ENCODE assay signal across 35 cellular contexts in genomic region chr11:120117991-120118390, GRCh38. TPM values are rescaled to one million over a fixed set of nuclear protein-coding genes. Genes with fewer than 3 reads are reported as not detected.
"Had no signal": no experiment of that assay in that cellular context is flagged by ENCODE, and none has a peak within 500 bp of the region (broad histone marks: within the 10 kb centered on the region; RNA-seq: fewer than 3 reads in every experiment).

No MANE protein-coding gene starts in this region.

- H3K9me3 ChIP-seq: adrenal gland, body of pancreas, breast epithelium, Peyer's patch had no signal

- H3K4me3 Mint-ChIP-seq: activated CD4-positive, alpha-beta T cell treated with anti-CD3 and anti-CD28 coated beads for 36 hours; activated CD4-positive, alpha-beta T cell treated with anti-CD3 and anti-CD28 coated beads, Interleukin-2, amount 10 ng/mL, durations not matched to agents 7 days and 5 days; activated CD8-positive, alpha-beta T cell treated with anti-CD3 and anti-CD28 coated beads, Interleukin-2, amount 10 ng/mL, durations not matched to agents 7 days and 5 days; activated naive CD4-positive, alpha-beta T cell treated with anti-CD3 and anti-CD28 coated beads, Interleukin-2, amount 50 U/mL, for 24 hours; activated naive CD8-positive, alpha-beta T cell treated with anti-CD3 and anti-CD28 coated beads, Interleukin-2, amount 10 ng/mL, durations not matched to agents 7 days and 5 days; activated T-cell treated with anti-CD3 and anti-CD28 coated beads, Interleukin-2, amount 50 U/mL, for 24 hours; IgD-negative memory B cell had no signal

- H3K27me3 Mint-ChIP-seq: activated CD4-positive, alpha-beta T cell treated with anti-CD3 and anti-CD28 coated beads for 36 hours; activated CD4-positive, alpha-beta T cell treated with anti-CD3 and anti-CD28 coated beads, Interleukin-2, amount 10 ng/mL, durations not matched to agents 7 days and 5 days had no signal

- H3K27ac ChIP-seq: adrenal gland, body of pancreas, Peyer's patch, VCaP had no signal

- H3K9me3 Mint-ChIP-seq: activated CD4-positive, alpha-beta T cell treated with anti-CD3 and anti-CD28 coated beads, Interleukin-2, amount 10 ng/mL, durations not matched to agents 7 days and 5 days; activated naive CD4-positive, alpha-beta T cell treated with anti-CD3 and anti-CD28 coated beads, Interleukin-2, amount 50 U/mL, for 24 hours; activated naive CD8-positive, alpha-beta T cell treated with anti-CD3 and anti-CD28 coated beads, Interleukin-2, amount 10 ng/mL, durations not matched to agents 7 days and 5 days; activated T-cell treated with anti-CD3 and anti-CD28 coated beads, Interleukin-2, amount 50 U/mL, for 24 hours; activated T-helper 2 cell treated with anti-CD3 and anti-CD28 coated beads, Interferon-gamma antibody, Interleukin-2, Interleukin-4, amounts not matched to agents 10 μg/mL and 5 μg/mL and 100 μg/mL, durations not matched to agents 14 hours and 24 hours and 36 hours; IgD-negative memory B cell had no signal

- H3K27me3 ChIP-seq: adrenal gland, body of pancreas, breast epithelium, Peyer's patch had no signal

- H3K36me3 ChIP-seq: adrenal gland, breast epithelium, Peyer's patch had no signal

- ATAC-seq: activated CD4-positive, alpha-beta T cell treated with anti-CD3 and anti-CD28 coated beads for 36 hours; activated CD8-positive, alpha-beta T cell treated with anti-CD3 and anti-CD28 coated beads, Interleukin-2, amount 10 ng/mL, durations not matched to agents 7 days and 5 days; body of pancreas; PC-3 had no signal

- H3K36me3 Mint-ChIP-seq: activated naive CD4-positive, alpha-beta T cell treated with anti-CD3 and anti-CD28 coated beads, Interleukin-2, amount 50 U/mL, for 24 hours; activated naive CD8-positive, alpha-beta T cell treated with anti-CD3 and anti-CD28 coated beads, Interleukin-2, amount 10 ng/mL, durations not matched to agents 7 days and 5 days had no signal

- DNase-seq: activated CD4-positive, alpha-beta T cell treated with anti-CD3 and anti-CD28 coated beads for 36 hours; activated CD4-positive, alpha-beta T cell treated with anti-CD3 and anti-CD28 coated beads, Interleukin-2, amount 10 ng/mL, durations not matched to agents 7 days and 5 days; activated CD4-positive, alpha-beta T cell treated with anti-CD3 and anti-CD28 coated beads, Interleukin-2, amount 50 U/mL, for 48 hours; activated CD4-positive, CD25-positive, alpha-beta regulatory T cell; activated CD8-positive, alpha-beta T cell treated with anti-CD3 and anti-CD28 coated beads, Interleukin-2, amount 10 ng/mL, durations not matched to agents 7 days and 5 days; activated gamma-delta T cell; activated naive CD4-positive, alpha-beta T cell treated with Interleukin-2 at 50 U/mL for 16 hours; activated naive CD8-positive, alpha-beta T cell treated with anti-CD3 and anti-CD28 coated beads, Interleukin-2, amount 10 ng/mL, durations not matched to agents 7 days and 5 days; activated T-cell treated with anti-CD3 and anti-CD28 coated beads, Interleukin-2, amount 50 U/mL, for 24 hours; adrenal gland; body of pancreas; Karpas-422; KBM-7; NCI-H1105; NCI-H1436; NCI-H1694; NCI-H1930; NCI-H524 treated with DMSO at 0.1 percent for 48 hours; NCI-H748 treated with DMSO at 0.1 percent for 48 hours; NK-92 treated with Interleukin-12 subunit alpha and Interleukin-12 subunit beta, amount 100 ng/mL, for 24 hours; PC-3; Peyer's patch; Right ventricle myocardium superior; RPMI8226; SW 1271; T-helper 1 cell; T-helper 2 cell; T-helper 9 cell had no signal

- H3K4me3 ChIP-seq: adrenal gland, body of pancreas, breast epithelium, Peyer's patch had no signal

- H3K4me1 Mint-ChIP-seq: activated CD4-positive, alpha-beta T cell treated with anti-CD3 and anti-CD28 coated beads for 36 hours; activated CD4-positive, alpha-beta T cell treated with anti-CD3 and anti-CD28 coated beads, Interleukin-2, amount 10 ng/mL, durations not matched to agents 7 days and 5 days; activated naive CD4-positive, alpha-beta T cell treated with anti-CD3 and anti-CD28 coated beads, Interleukin-2, amount 50 U/mL, for 24 hours; activated naive CD8-positive, alpha-beta T cell treated with anti-CD3 and anti-CD28 coated beads, Interleukin-2, amount 10 ng/mL, durations not matched to agents 7 days and 5 days; IgD-negative memory B cell had no signal

- H3K27ac Mint-ChIP-seq: activated CD4-positive, alpha-beta T cell treated with anti-CD3 and anti-CD28 coated beads for 36 hours; activated CD4-positive, alpha-beta T cell treated with anti-CD3 and anti-CD28 coated beads, Interleukin-2, amount 10 ng/mL, durations not matched to agents 7 days and 5 days; activated CD8-positive, alpha-beta T cell treated with anti-CD3 and anti-CD28 coated beads, Interleukin-2, amount 10 ng/mL, durations not matched to agents 7 days and 5 days; activated naive CD4-positive, alpha-beta T cell treated with anti-CD3 and anti-CD28 coated beads, Interleukin-2, amount 50 U/mL, for 24 hours; activated naive CD8-positive, alpha-beta T cell treated with anti-CD3 and anti-CD28 coated beads, Interleukin-2, amount 10 ng/mL, durations not matched to agents 7 days and 5 days; activated T-cell treated with anti-CD3 and anti-CD28 coated beads, Interleukin-2, amount 50 U/mL, for 24 hours; activated T-helper 2 cell treated with anti-CD3 and anti-CD28 coated beads, Interferon-gamma antibody, Interleukin-2, Interleukin-4, amounts not matched to agents 10 μg/mL and 5 μg/mL and 100 μg/mL, durations not matched to agents 14 hours and 24 hours and 36 hours had no signal

- H3K4me1 ChIP-seq: adrenal gland, breast epithelium, Peyer's patch had no signal

RNA-seq across cellular contexts. Expression of gene TRIM29, which starts 19.9 kb away (rescaled TPM):
- total RNA-seq: activated CD4-positive, alpha-beta T cell treated with anti-CD3 and anti-CD28 coated beads for 36 hours; activated CD4-positive, alpha-beta T cell treated with anti-CD3 and anti-CD28 coated beads, Interleukin-2, amount 10 ng/mL, durations not matched to agents 7 days and 5 days; activated CD8-positive, alpha-beta T cell treated with anti-CD3 and anti-CD28 coated beads, Interleukin-2, amount 10 ng/mL, durations not matched to agents 7 days and 5 days; activated naive CD8-positive, alpha-beta T cell treated with anti-CD3 and anti-CD28 coated beads, Interleukin-2, amount 10 ng/mL, durations not matched to agents 7 days and 5 days; activated T-helper 2 cell treated with anti-CD3 and anti-CD28 coated beads, Interferon-gamma antibody, Interleukin-2, Interleukin-4, amounts not matched to agents 10 μg/mL and 5 μg/mL and 100 μg/mL, durations not matched to agents 14 hours and 24 hours and 36 hours; cardiac septum; NCI-H460; Right ventricle myocardium superior had no signal
- polyA plus RNA-seq: IgD-negative memory B cell had no signal
